Comparison of ENCODE assay signal across 25 cellular contexts in genomic region chr7:100413286-100413685, GRCh38. TPM values are rescaled to one million over a fixed set of nuclear protein-coding genes. Genes with fewer than 3 reads are reported as not detected.
DNase-seq lines count a peak whose midpoint lies in the region; ATAC-seq and TF ChIP-seq lines count a peak whose summit lies in the region.
"Had no signal": no experiment of that assay in that cellular context is flagged by ENCODE, and none has a peak within 500 bp of the region (broad histone marks: within the 10 kb centered on the region; RNA-seq: fewer than 3 reads in every experiment).

No MANE protein-coding gene starts in this region.

- H3K79me2 ChIP-seq in DOHH2 (ENCODE audit: control insufficient read depth, low read length): no peaks in the 10 kb centered on the region
- H3K79me2 ChIP-seq in OCI-LY7 (ENCODE audit: insufficient read depth, low read depth, low read length): no peaks in the 10 kb centered on the region

- H2AFZ ChIP-seq in OCI-LY7 (ENCODE audit: low read length): peak overlapping the region; percentile 37; the same call in 1 of the 2 replicates

- TF ChIP-seq CTCF in DOHH2 (IDR thresholded peaks at IDR 0.05; ENCODE audit: low read depth, low read length, poor library complexity, severe bottlenecking) (no peak), OCI-LY7 (conservative IDR thresholded peaks at IDR 0.05; ENCODE audit: low read length) (no peak), left lung (IDR thresholded peaks at IDR 0.05) (no peak), HFFc6 (IDR thresholded peaks at IDR 0.05) (no peak)

- no TSS peak for BruUV-seq in OCI-LY7 (replicated peaks; lab: Mats Ljungman, UMichigan)

- no peak overlapping the region for H3K4me3 ChIP-seq in BLaER1 treated with 17β-estradiol and CSF1 and Interleukin-3, amounts not matched to agents 10 nM and 100 nM
- H3K4me3 ChIP-seq in DOHH2 (ENCODE audit: low read length) (peak overlapping the region; percentile 21), OCI-LY7 (ENCODE audit: low read depth, low read length, poor library complexity, severe bottlenecking) (no peak overlapping the region), left lung (no peak overlapping the region)
- H3K4me3 ChIP-seq: ascending aorta, lower lobe of right lung, mucosa of descending colon had no signal

- H3K9me2 ChIP-seq in DOHH2 (replicated peaks; ENCODE audit: control insufficient read depth, low read length) (no peaks in the 10 kb centered on the region), OCI-LY7 (ENCODE audit: insufficient read depth, low read length) (no peaks in the 10 kb centered on the region)

- ATAC-seq in left lung (peak; percentile 68), HG02938 (IDR thresholded peaks at IDR 0.05; ENCODE audit: unreplicated experiment) (no peak)
- ATAC-seq: activated naive CD4-positive, alpha-beta T cell treated with anti-CD3 and anti-CD28 coated beads, Interleukin-2, amount 50 U/mL, for 72 hours; CD8-positive, alpha-beta T cell; lower lobe of right lung; mucosa of descending colon; PC-3; sciatic nerve had no signal

- intact Hi-C loops in OCI-LY7 (cut with micrococcal nuclease; ENCODE audit: unreplicated experiment): no loop called here
- intact Hi-C loops in left lung (cut with DNase I): no loop called here

- H3K9me3 Mint-ChIP-seq in HFFc6: no peaks in the 10 kb centered on the region
- H3K9me3 Mint-ChIP-seq: activated naive CD4-positive, alpha-beta T cell treated with anti-CD3 and anti-CD28 coated beads, Interleukin-2, amount 50 U/mL, for 72 hours; CD8-positive, alpha-beta T cell; type B pancreatic cell had no signal

- no peaks in the 10 kb centered on the region for H3K4me1 Mint-ChIP-seq in HFFc6 (ENCODE audit: low read depth)

- H3F3A ChIP-seq in DOHH2 (ENCODE audit: control insufficient read depth, insufficient read depth): no peaks in the 10 kb centered on the region

- POLR2A ChIA-PET in OCI-LY7 (lab: Charles Lee): no interaction called here

- no peaks in the 10 kb centered on the region for H3K27me3 ChIP-seq in BLaER1 treated with 17β-estradiol and CSF1 and Interleukin-3, amounts not matched to agents 10 nM and 100 nM
- H3K27me3 ChIP-seq in DOHH2 (ENCODE audit: control insufficient read depth, low read length): peaks cover 10% of the 10 kb centered on the region; the same call in 1 of the 2 replicates
- H3K27me3 ChIP-seq in left lung: no peaks in the 10 kb centered on the region
- H3K27me3 ChIP-seq: ascending aorta had no signal

- H3K36me3 ChIP-seq in BLaER1 treated with 17β-estradiol and CSF1 and Interleukin-3, amounts not matched to agents 10 nM and 100 nM: peaks cover 0 to 74% (median 0%) of the 10 kb centered on the region in 11 experiments; a peak in 4 of 22 replicates
- H3K36me3 ChIP-seq in DOHH2 (ENCODE audit: control insufficient read depth, low read length): no peaks in the 10 kb centered on the region
- H3K36me3 ChIP-seq in OCI-LY7 (ENCODE audit: insufficient read depth, low read length): no peaks in the 10 kb centered on the region
- peaks cover 0 to 6% of the 10 kb centered on the region in 2 donors for H3K36me3 ChIP-seq in left lung
- H3K36me3 ChIP-seq: ascending aorta, lower lobe of right lung had no signal

- H3K27ac ChIP-seq in BLaER1 treated with 17β-estradiol and CSF1 and Interleukin-3, amounts not matched to agents 10 nM and 100 nM: peak overlapping the region in 1 of 11 experiments; percentile 42; a peak in 2 of 22 replicates
- H3K27ac ChIP-seq in DOHH2 (ENCODE audit: low read depth, low read length) (no peak overlapping the region), OCI-LY7 (ENCODE audit: low read depth, low read length, poor library complexity, severe bottlenecking) (no peak overlapping the region), left lung (no peak overlapping the region)
- H3K27ac ChIP-seq: ascending aorta, KMS-11, lower lobe of right lung had no signal

- no peak for DNase-seq in OCI-LY7 (ENCODE audit: low spot score)
- DNase-seq in left lung: no peak
- DNase-seq in HFFc6: no peak
- DNase-seq in ecto neural progenitor cell (ENCODE audit: low spot score): no peak
- no peak for DNase-seq in DMS 273 (lab: John Stamatoyannopoulos, UW; ENCODE audit: unreplicated experiment)
- DNase-seq: CD8-positive, alpha-beta T cell; DMS53; GDM1; lower lobe of right lung; mucosa of descending colon; NCI-H1092 treated with DMSO at 0.1 percent for 48 hours; NCI-H1930; NCI-H2227 treated with DMSO at 0.1 percent for 48 hours; PC-3; SHP77 had no signal

- peak overlapping the region in 8 of 11 experiments; percentile 2 to 79 (median 60); a peak in 13 of 22 replicates for H3K4me2 ChIP-seq in BLaER1 treated with 17β-estradiol and CSF1 and Interleukin-3, amounts not matched to agents 10 nM and 100 nM
- H3K4me2 ChIP-seq in DOHH2 (ENCODE audit: low read length) (peak overlapping the region; percentile 54), OCI-LY7 (ENCODE audit: low read length) (peak overlapping the region; percentile 18; the same call in 1 of the 2 replicates)
- H3K4me2 ChIP-seq: KMS-11 had no signal

- no peak overlapping the region for H3K4me3 Mint-ChIP-seq in HFFc6
- H3K4me3 Mint-ChIP-seq: CD8-positive, alpha-beta T cell; type B pancreatic cell had no signal

- peaks cover 0 to 23% (median 0%) of the 10 kb centered on the region in 11 experiments; a peak in 2 of 22 replicates for H4K20me1 ChIP-seq in BLaER1 treated with 17β-estradiol and CSF1 and Interleukin-3, amounts not matched to agents 10 nM and 100 nM
- no peaks in the 10 kb centered on the region for H4K20me1 ChIP-seq in DOHH2 (ENCODE audit: control insufficient read depth, insufficient read depth, low read depth, low read length)
- no peaks in the 10 kb centered on the region for H4K20me1 ChIP-seq in OCI-LY7 (ENCODE audit: insufficient read depth, low read length)

- peaks cover 12 to 42% (median 32%) of the 10 kb centered on the region in 10 experiments for H3K4me1 ChIP-seq in BLaER1 treated with 17β-estradiol and CSF1 and Interleukin-3, amounts not matched to agents 10 nM and 100 nM
- peaks cover 25% of the 10 kb centered on the region for H3K4me1 ChIP-seq in DOHH2 (ENCODE audit: control insufficient read depth, low read length)
- H3K4me1 ChIP-seq in OCI-LY7 (ENCODE audit: insufficient read depth, low read length, poor library complexity, severe bottlenecking): peaks cover 30% of the 10 kb centered on the region
- H3K4me1 ChIP-seq in left lung: no peaks in the 10 kb centered on the region
- H3K4me1 ChIP-seq: ascending aorta, lower lobe of right lung had no signal

- H3K27ac Mint-ChIP-seq in HFFc6: no peak overlapping the region
- H3K27ac Mint-ChIP-seq: activated naive CD4-positive, alpha-beta T cell treated with anti-CD3 and anti-CD28 coated beads, Interleukin-2, amount 50 U/mL, for 72 hours; CD8-positive, alpha-beta T cell; type B pancreatic cell had no signal

- H3K9ac ChIP-seq in BLaER1 treated with 17β-estradiol and CSF1 and Interleukin-3, amounts not matched to agents 10 nM and 100 nM: peak overlapping the region in 2 of 11 experiments; percentile 5 to 15; a peak in 2 of 22 replicates
- H3K9ac ChIP-seq: KMS-11 had no signal

- H3K9me3 ChIP-seq in BLaER1 treated with 17β-estradiol and CSF1 and Interleukin-3, amounts not matched to agents 10 nM and 100 nM (replicated peaks in 1 of 11): no peaks in the 10 kb centered on the region
- H3K9me3 ChIP-seq in DOHH2 (ENCODE audit: control insufficient read depth, insufficient read depth, low read length) (no peaks in the 10 kb centered on the region), OCI-LY7 (ENCODE audit: low read length) (no peaks in the 10 kb centered on the region), left lung (no peaks in the 10 kb centered on the region)
- H3K9me3 ChIP-seq: ascending aorta, lower lobe of right lung, mucosa of descending colon had no signal

- H3K36me3 Mint-ChIP-seq in HFFc6 (ENCODE audit: low read depth): no peaks in the 10 kb centered on the region
- H3K36me3 Mint-ChIP-seq: activated naive CD4-positive, alpha-beta T cell treated with anti-CD3 and anti-CD28 coated beads, Interleukin-2, amount 50 U/mL, for 72 hours; type B pancreatic cell had no signal

- CTCF ChIA-PET in OCI-LY7 (lab: Charles Lee; ENCODE audit: unreplicated experiment): no interaction called here

- H3K27me3 Mint-ChIP-seq in HFFc6 (ENCODE audit: insufficient read depth): peaks cover 6% of the 10 kb centered on the region; the same call in 1 of the 2 replicates

RNA-seq across cellular contexts. Expression of gene ZCWPW1, which starts 15.2 kb away (rescaled TPM):
- 4.1 and 10.9 TPM in 2 replicates for total RNA-seq in OCI-LY7 (2014; rRNA removed; shearing (Covaris generic))
- total RNA-seq in OCI-LY7 (2022): 10.8 and 11.9 TPM in 2 replicates
- total RNA-seq in left lung: 1 to 10 TPM; 2.9 to 4.1 TPM
- 1 to 10 TPM in 4 of 6 experiments, under 1 TPM in 2; 0.55 to 1.7 (median 1.2) TPM for total RNA-seq in HFFc6 (2021; fragmentation: NEBNext Ultra II Directional; extraction: Animal tissue kit (Norgen Biotek cat#: 25700))
- total RNA-seq: ascending aorta had no signal

RNA-seq across cellular contexts. Expression of gene MEPCE, which starts 16.3 kb away (rescaled TPM):
- 37.9 and 44.2 TPM in 2 replicates for total RNA-seq in OCI-LY7 (2014; rRNA removed; shearing (Covaris generic))
- 54.1 and 65.6 TPM in 2 replicates for total RNA-seq in OCI-LY7 (2022)
- 10 to 100 TPM; 25.0 to 33.0 TPM for total RNA-seq in left lung
- total RNA-seq in HFFc6 (2021; fragmentation: NEBNext Ultra II Directional; extraction: Animal tissue kit (Norgen Biotek cat#: 25700)): 10 to 100 TPM; 38.7 to 42.9 (median 41.2) TPM

RNA-seq across cellular contexts. Expression of gene PPP1R35, which starts 23.0 kb away (rescaled TPM):
- 127 and 137 TPM in 2 replicates for total RNA-seq in OCI-LY7 (2014; rRNA removed; shearing (Covaris generic))
- total RNA-seq in OCI-LY7 (2022) (86.9 and 90.6 TPM in 2 replicates), left lung (10 to 100 TPM; 22.7 to 27.0 TPM)
- total RNA-seq in HFFc6 (2021; fragmentation: NEBNext Ultra II Directional; extraction: Animal tissue kit (Norgen Biotek cat#: 25700)): 10 to 100 TPM; 22.9 to 33.6 (median 26.5) TPM

RNA-seq across cellular contexts. Expression of gene PILRA, which starts 40.0 kb away (rescaled TPM):
- 6.4 and 8.0 TPM in 2 replicates for total RNA-seq in OCI-LY7 (2014; rRNA removed; shearing (Covaris generic))
- total RNA-seq in OCI-LY7 (2022) (13.5 and 16.0 TPM in 2 replicates), left lung (10 to 100 TPM; 20.6 to 52.3 TPM)
- total RNA-seq in HFFc6 (2021; fragmentation: NEBNext Ultra II Directional; extraction: Animal tissue kit (Norgen Biotek cat#: 25700)): under 1 TPM in 4 of 6 experiments, not detected in 2; 0.30 to 0.34 (median 0.31) TPM

RNA-seq across cellular contexts. Expression of gene SPACDR, which starts 50.8 kb away (rescaled TPM):
- total RNA-seq in OCI-LY7 (2014; rRNA removed; shearing (Covaris generic)): 0.54 and 1.6 TPM in 2 replicates
- total RNA-seq in OCI-LY7 (2022): 2.4 and 3.7 TPM in 2 replicates
- total RNA-seq in left lung: 1 to 10 TPM in 1 of 2 donors, under 1 TPM in 1; 0.41 to 1.9 TPM
- total RNA-seq in HFFc6 (2021; fragmentation: NEBNext Ultra II Directional; extraction: Animal tissue kit (Norgen Biotek cat#: 25700)): 1 to 10 TPM in 3 of 6 experiments, under 1 TPM in 3; 0.66 to 1.6 (median 1.0) TPM
- total RNA-seq: ascending aorta, glomerular endothelial cell, H1 had no signal
